Comparison of ENCODE assay signal across 8 cellular contexts in the genomic region with DNA sequence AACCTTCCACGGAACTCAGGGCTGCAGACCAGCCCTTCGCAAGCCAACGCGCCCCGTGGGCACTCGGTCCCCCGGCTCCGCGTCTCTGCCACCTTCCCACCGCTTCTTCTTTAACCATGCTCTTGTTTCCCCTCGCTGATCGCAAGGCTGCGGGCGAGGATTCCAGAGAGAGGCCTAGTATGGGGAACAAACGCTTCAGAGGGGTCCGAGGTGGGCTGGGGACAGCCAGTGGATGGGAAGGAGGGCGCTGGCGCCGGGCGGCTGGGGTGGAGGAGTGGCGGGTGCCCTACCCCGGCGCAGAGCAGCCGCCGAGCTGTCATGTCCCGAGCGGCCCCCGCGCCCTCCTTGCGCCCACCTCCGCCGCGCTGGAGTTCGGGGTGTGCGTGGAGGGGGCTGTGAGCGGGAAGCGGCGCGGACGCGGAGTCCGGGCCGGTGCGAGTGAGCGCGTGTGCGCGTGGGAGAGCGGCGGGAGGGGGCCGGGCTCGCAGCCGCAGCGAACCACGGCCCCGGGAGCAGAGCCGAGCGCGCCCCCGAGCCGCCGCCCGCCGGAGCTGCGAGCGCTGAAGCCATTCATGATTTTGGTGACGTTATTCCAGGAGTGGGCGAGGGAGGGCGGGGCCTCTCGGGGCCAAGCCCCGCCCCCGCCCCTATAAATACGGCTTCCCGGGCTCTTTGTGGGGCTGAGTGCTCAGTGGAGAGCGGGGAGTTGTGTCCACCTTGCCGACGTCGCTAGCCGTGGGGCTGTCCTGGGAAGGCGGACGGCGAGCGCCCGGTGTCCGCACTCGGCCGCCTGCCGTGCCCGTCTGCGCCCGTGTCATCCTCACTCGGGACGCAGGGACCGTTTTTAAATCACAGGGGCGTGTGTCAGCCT. TPM values are rescaled to one million over a fixed set of nuclear protein-coding genes. Genes with fewer than 3 reads are reported as not detected.
A peak's percentile ranks its signal among the peaks of the same experiment; 100 is the strongest.
DNase-seq lines count a peak whose midpoint lies in the region; ATAC-seq, FAIRE-seq and TF ChIP-seq lines count a peak whose summit lies in the region.

TSS of gene LBH (plus strand) at position 680 of the 871 bp plus-strand sequence. CDS start 205 bp downstream, outside the sequence.

- peaks cover 32% of the 10 kb centered on the region for H3K4me1 Mint-ChIP-seq in WTC11

- no peak for FAIRE-seq in bronchial epithelial cell (lab: Jason Lieb, UNC)

- no peak within 1 kb of the TSS for H3K27ac Mint-ChIP-seq in WTC11

- peaks cover 39% of the 10 kb centered on the region for H3K27me3 Mint-ChIP-seq in WTC11 (ENCODE audit: low read depth)

- H3K27me3 ChIP-seq in bronchial epithelial cell (ENCODE audit: control insufficient read depth, insufficient read depth, low read length) = no peaks in the 10 kb centered on the region

- CTCF ChIA-PET in WTC11 (lab: Charles Lee) = interaction anchor here (0.6 to 3.9 kb wide), 7 partner anchors 8 to 1003 kb away, joined by 3 to 32 read pairs (median 12); partner anchors contain the start of gene EHD3

- ATAC-seq in HG02571 (IDR thresholded peaks at IDR 0.05; ENCODE audit: unreplicated experiment) (peak; percentile 39), WTC11 (peak; percentile 55)

- H3K9me3 Mint-ChIP-seq in WTC11 = no peaks in the 10 kb centered on the region

- TF ChIP-seq CTCF in GM10266 (IDR thresholded peaks at IDR 0.05; ENCODE audit: control insufficient read depth, insufficient read depth, low read depth, missing control alignments) (peak; percentile 46), WTC11 (IDR thresholded peaks at IDR 0.05) (no peak), bronchial epithelial cell (IDR thresholded peaks at IDR 0.05; ENCODE audit: insufficient read depth, low read length, severe bottlenecking) (no peak)

- peak within 1 kb of the TSS; percentile 83 for H3K4me3 Mint-ChIP-seq in WTC11

- POLR2A ChIA-PET in WTC11 (lab: Charles Lee) = interaction anchor here (0.5 to 1.9 kb wide), 9 partner anchors 16 to 1206 kb away, joined by 3 to 10 read pairs (median 6); partner anchors contain the start of gene YPEL5

- peak; percentile 96 for DNase-seq in GM10266 (ENCODE audit: extremely low spot score)
- peak; percentile 48 for DNase-seq in NCI-H146 treated with DMSO at 0.1 percent for 48 hours (lab: John Stamatoyannopoulos, UW; ENCODE audit: unreplicated experiment)
- DNase-seq in WTC11 (ENCODE audit: low spot score) = peak; percentile 66
- DNase-seq in bronchial epithelial cell (ENCODE audit: low read depth) = peak; percentile 69
- DNase-seq in inferior parietal cortex (ENCODE audit: extremely low spot score) = peak; percentile 62
- peak; percentile 77 to 83 for DNase-seq in stimulated activated CD4-positive, alpha-beta T cell treated with anti-CD3 and anti-CD28 coated beads, Interleukin-12 subunit alpha, Interleukin-12 subunit beta, amount 100 ng/mL, for 24 hours (ENCODE audit: low read depth in 2 of 2)
- no peak for DNase-seq in SHP77 treated with DMSO at 0.1 percent for 48 hours (lab: John Stamatoyannopoulos, UW)

- H3K36me3 Mint-ChIP-seq in WTC11 = peaks cover 9% of the 10 kb centered on the region

- H3K36me3 ChIP-seq in bronchial epithelial cell (ENCODE audit: control insufficient read depth, insufficient read depth, low read length) = no peaks in the 10 kb centered on the region

- H3K4me3 ChIP-seq in bronchial epithelial cell (ENCODE audit: low read depth, low read length) = peak within 1 kb of the TSS; percentile 48

TF ChIP-seq in WTC11, 78 proteins besides CTCF, POLR2A, EP300 and RAD21:
- TF ChIP-seq ZNF121 (CRISPR knock-in tag; IDR thresholded peaks at IDR 0.05) (0 out of 2 replicates have a peak, but pooled peaks have one; percentile 29), RORB (CRISPR knock-in tag; IDR thresholded peaks at IDR 0.05) (peak; percentile 76; the same call in 1 of the 2 replicates), ZBTB21 (CRISPR knock-in tag; IDR thresholded peaks at IDR 0.05; ENCODE audit: borderline replicate concordance) (no peak), ZNF416 (CRISPR knock-in tag; IDR thresholded peaks at IDR 0.05) (peak; percentile 91; the same call in 1 of the 2 replicates)
- TF ChIP-seq, protein P1, sequence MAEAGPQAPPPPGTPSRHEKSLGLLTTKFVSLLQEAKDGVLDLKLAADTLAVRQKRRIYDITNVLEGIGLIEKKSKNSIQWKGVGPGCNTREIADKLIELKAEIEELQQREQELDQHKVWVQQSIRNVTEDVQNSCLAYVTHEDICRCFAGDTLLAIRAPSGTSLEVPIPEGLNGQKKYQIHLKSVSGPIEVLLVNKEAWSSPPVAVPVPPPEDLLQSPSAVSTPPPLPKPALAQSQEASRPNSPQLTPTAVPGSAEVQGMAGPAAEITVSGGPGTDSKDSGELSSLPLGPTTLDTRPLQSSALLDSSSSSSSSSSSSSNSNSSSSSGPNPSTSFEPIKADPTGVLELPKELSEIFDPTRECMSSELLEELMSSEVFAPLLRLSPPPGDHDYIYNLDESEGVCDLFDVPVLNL (CRISPR knock-in tag; IDR thresholded peaks at IDR 0.05; ENCODE audit: borderline replicate concordance, low read depth) = no peak
- TF ChIP-seq, protein P2, sequence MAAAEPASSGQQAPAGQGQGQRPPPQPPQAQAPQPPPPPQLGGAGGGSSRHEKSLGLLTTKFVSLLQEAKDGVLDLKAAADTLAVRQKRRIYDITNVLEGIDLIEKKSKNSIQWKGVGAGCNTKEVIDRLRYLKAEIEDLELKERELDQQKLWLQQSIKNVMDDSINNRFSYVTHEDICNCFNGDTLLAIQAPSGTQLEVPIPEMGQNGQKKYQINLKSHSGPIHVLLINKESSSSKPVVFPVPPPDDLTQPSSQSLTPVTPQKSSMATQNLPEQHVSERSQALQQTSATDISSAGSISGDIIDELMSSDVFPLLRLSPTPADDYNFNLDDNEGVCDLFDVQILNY (CRISPR knock-in tag; IDR thresholded peaks at IDR 0.05) = peak; percentile 66

RNA-seq across cellular contexts. Expression of gene LBH, which starts in this region (rescaled TPM):
- total RNA-seq in WTC11 (2021) (30.8 to 47.3 TPM (median 34.7 TPM) in 3 replicates), bronchial epithelial cell (6.9 and 18.7 TPM in 2 replicates)
